Comparison of ENCODE assay signal across 25 cellular contexts in the genomic region with DNA sequence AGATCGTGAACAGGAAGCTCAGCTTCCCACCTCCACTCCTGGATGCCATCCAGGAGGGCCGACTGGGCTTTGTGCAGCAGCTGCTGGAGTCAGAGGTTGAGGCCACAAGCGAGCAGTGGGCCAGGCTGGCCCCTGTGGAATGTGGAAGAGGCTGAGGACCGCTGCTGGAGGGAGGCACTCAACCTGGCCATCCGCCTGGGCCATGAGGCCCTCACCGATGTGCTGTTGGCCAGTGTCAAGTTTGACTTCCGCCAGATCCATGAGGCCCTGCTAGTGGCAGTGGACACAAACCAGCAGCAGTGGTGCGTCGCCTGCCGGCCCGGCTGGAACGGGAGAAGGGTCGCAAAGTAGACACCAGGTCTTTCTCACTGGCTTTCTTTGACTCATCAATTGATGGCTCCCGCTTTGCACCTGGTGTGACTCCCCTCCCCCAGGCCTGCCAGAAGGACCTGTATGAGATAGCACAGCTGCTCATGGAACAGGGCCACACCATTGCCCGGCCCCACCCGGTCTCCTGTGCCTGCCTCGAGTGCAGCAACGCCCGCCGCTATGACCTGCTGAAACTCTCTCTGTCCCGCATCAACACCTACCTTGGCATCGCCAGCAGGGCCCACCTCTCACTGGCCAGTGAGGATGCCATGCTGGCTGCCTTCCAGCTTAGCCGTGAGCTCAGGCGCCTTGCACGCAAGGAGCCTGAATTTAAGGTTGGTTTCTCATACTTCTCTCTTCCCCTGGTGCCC. TPM values are rescaled to one million over a fixed set of nuclear protein-coding genes. Genes with fewer than 3 reads are reported as not detected.
DNase-seq lines count a peak whose midpoint lies in the region; ATAC-seq and TF ChIP-seq lines count a peak whose summit lies in the region.
"Had no signal": no experiment of that assay in that cellular context is flagged by ENCODE, and none has a peak within 500 bp of the region (broad histone marks: within the 10 kb centered on the region; RNA-seq: fewer than 3 reads in every experiment).

No MANE protein-coding gene starts in this region.

- H3K4me1 ChIP-seq in trophoblast cell (ENCODE audit: control insufficient read depth in 1 of 2, insufficient read depth in 2 of 2, low read length in 2 of 2), result peaks cover 20 to 29% of the 10 kb centered on the region in 2 experiments
- H3K4me1 ChIP-seq: body of pancreas, Peyer's patch had no signal

- H3K4me2 ChIP-seq in trophoblast cell (ENCODE audit: low read length), result no peak overlapping the region

- peaks cover 4% of the 10 kb centered on the region for H3K9me3 ChIP-seq in trophoblast cell (ENCODE audit: insufficient read depth, low read depth, low read length)
- H3K9me3 ChIP-seq: body of pancreas, esophagus squamous epithelium, Peyer's patch had no signal

- H2AK5ac ChIP-seq in trophoblast cell (ENCODE audit: low read length), result peak overlapping the region; percentile 44

- no peak overlapping the region for H3K9ac ChIP-seq in trophoblast cell (ENCODE audit: low read length)

- no peak overlapping the region for H3K18ac ChIP-seq in trophoblast cell (ENCODE audit: low read length)

- peaks cover 17% of the 10 kb centered on the region for H3K79me1 ChIP-seq in trophoblast cell (ENCODE audit: low read length)

- no peaks in the 10 kb centered on the region for H3K36me3 ChIP-seq in trophoblast cell (ENCODE audit: control insufficient read depth in 1 of 2, insufficient read depth in 2 of 2, low read length in 2 of 2)
- H3K36me3 ChIP-seq: esophagus squamous epithelium, heart left ventricle, Peyer's patch had no signal

- no peaks in the 10 kb centered on the region for H3K36me3 Mint-ChIP-seq in HFFc6 (ENCODE audit: low read depth)
- H3K36me3 Mint-ChIP-seq: activated naive CD4-positive, alpha-beta T cell treated with anti-CD3 and anti-CD28 coated beads, Interleukin-2, amount 50 U/mL, for 24 hours; immature natural killer cell had no signal

- H2BK120ac ChIP-seq in trophoblast cell (ENCODE audit: insufficient read depth, low read length, poor library complexity), result peak overlapping the region; percentile 44

- peaks cover 24% of the 10 kb centered on the region for H3K4me1 Mint-ChIP-seq in HFFc6 (ENCODE audit: low read depth)

- no peak overlapping the region for H3K4me3 ChIP-seq in trophoblast cell (ENCODE audit: low read depth, low read length)
- H3K4me3 ChIP-seq: body of pancreas, esophagus squamous epithelium, heart left ventricle, Peyer's patch had no signal

- no peak overlapping the region for H3K4ac ChIP-seq in trophoblast cell (ENCODE audit: low read depth, low read length)

- no peaks in the 10 kb centered on the region for H3K79me2 ChIP-seq in trophoblast cell (ENCODE audit: control insufficient read depth, insufficient read depth, low read length, poor library complexity)

- H2AFZ ChIP-seq in trophoblast cell (ENCODE audit: insufficient read depth, low read length, poor library complexity), result no peak overlapping the region

- peak overlapping the region; percentile 11 for H3K27ac ChIP-seq in trophoblast cell (ENCODE audit: low read depth, low read length)
- H3K27ac ChIP-seq: body of pancreas, esophagus squamous epithelium, heart left ventricle, Peyer's patch had no signal

- no peak overlapping the region for H3K23ac ChIP-seq in trophoblast cell (ENCODE audit: low read length)

- no peak for TF ChIP-seq CTCF in HFFc6 (IDR thresholded peaks at IDR 0.05)

- H4K91ac ChIP-seq in trophoblast cell (ENCODE audit: low read depth, low read length), result peak overlapping the region; percentile 79

- H2BK5ac ChIP-seq in trophoblast cell (ENCODE audit: low read depth, low read length, poor library complexity), result no peak overlapping the region

- no peak overlapping the region for H4K12ac ChIP-seq in trophoblast cell (ENCODE audit: low read depth, low read length)

- H3K14ac ChIP-seq in trophoblast cell (ENCODE audit: low read length), result peak overlapping the region; percentile 19

- no peak for ATAC-seq in GM19324 (IDR thresholded peaks at IDR 0.05; ENCODE audit: low FRiP score, unreplicated experiment)
- ATAC-seq: body of pancreas; HCT116; stimulated activated naive CD8-positive, alpha-beta T cell treated with anti-CD3 and anti-CD28 coated beads, Interleukin-15, Interleukin-2, amounts not matched to agents 100 U/mL and 50 U/mL, for 24 hours had no signal

- H3K27me3 ChIP-seq in trophoblast cell (ENCODE audit: insufficient read depth, low read length), result no peaks in the 10 kb centered on the region
- H3K27me3 ChIP-seq: body of pancreas, heart left ventricle, Peyer's patch had no signal

- peak; percentile 56 for DNase-seq in NCI-H2029 (lab: John Stamatoyannopoulos, UW)
- no peak for DNase-seq in NCI-H2029 treated with DMSO at 0.1 percent for 48 hours (lab: John Stamatoyannopoulos, UW)
- DNase-seq in SHP77 (lab: John Stamatoyannopoulos, UW), result peak; percentile 40 to 57
- peak; percentile 24 for DNase-seq in iris pigment epithelial cell (ENCODE audit: low read depth)
- DNase-seq in trophoblast cell, result no peak
- DNase-seq in NCI-H524 (lab: John Stamatoyannopoulos, UW), result no peak
- no peak for DNase-seq in HFFc6
- DNase-seq: activated T-cell treated with anti-CD3 and anti-CD28 coated beads, Interleukin-2, amount 50 U/mL, for 1 hour; body of pancreas; EL; esophagus squamous epithelium; heart left ventricle; immature natural killer cell; NCI-H146; NCI-H774; stimulated activated CD4-positive, alpha-beta T cell treated with anti-CD3 and anti-CD28 coated beads, Interleukin-15, amount 100 ng/mL, for 24 hours; stimulated activated naive CD8-positive, alpha-beta T cell treated with anti-CD3 and anti-CD28 coated beads, Interleukin-15, Interleukin-2, amounts not matched to agents 100 U/mL and 50 U/mL, for 24 hours had no signal

- no peak overlapping the region for H3K4me3 Mint-ChIP-seq in HFFc6
- H3K4me3 Mint-ChIP-seq: activated naive CD4-positive, alpha-beta T cell treated with anti-CD3 and anti-CD28 coated beads, Interleukin-2, amount 50 U/mL, for 24 hours; immature natural killer cell had no signal

- H3K27ac Mint-ChIP-seq in HFFc6, result no peak overlapping the region
- H3K27ac Mint-ChIP-seq: activated naive CD4-positive, alpha-beta T cell treated with anti-CD3 and anti-CD28 coated beads, Interleukin-2, amount 50 U/mL, for 24 hours; immature natural killer cell had no signal

- no peaks in the 10 kb centered on the region for H3K9me3 Mint-ChIP-seq in HFFc6
- H3K9me3 Mint-ChIP-seq: activated naive CD4-positive, alpha-beta T cell treated with anti-CD3 and anti-CD28 coated beads, Interleukin-2, amount 50 U/mL, for 24 hours; immature natural killer cell had no signal

- no peak overlapping the region for H4K8ac ChIP-seq in trophoblast cell (ENCODE audit: low read depth, low read length)

- peaks cover 15% of the 10 kb centered on the region for H3K27me3 Mint-ChIP-seq in HFFc6 (ENCODE audit: insufficient read depth)
- H3K27me3 Mint-ChIP-seq: activated naive CD4-positive, alpha-beta T cell treated with anti-CD3 and anti-CD28 coated beads, Interleukin-2, amount 50 U/mL, for 24 hours had no signal

- WGBS in trophoblast cell (ENCODE audit: extremely low coverage, insufficient coverage, insufficient read length), result no CpG with 5 or more reads among the region's 25 CpGs

- H2BK12ac ChIP-seq in trophoblast cell (ENCODE audit: low read length), result peak overlapping the region; percentile 51

RNA-seq across cellular contexts. Expression of a gene that starts 24.9 kb away (rescaled TPM):
- polyA plus RNA-seq in trophoblast cell (2013), result 0.59 and 0.65 TPM in 2 replicates
- total RNA-seq in HFFc6 (2021; fragmentation: NEBNext Ultra II Directional; extraction: Animal tissue kit (Norgen Biotek cat#: 25700)), result not detected
- total RNA-seq: A673, body of pancreas, lung microvascular endothelial cell, Peyer's patch, urinary bladder had no signal
- polyA plus RNA-seq: immature natural killer cell, neural cell had no signal

RNA-seq across cellular contexts. Expression of a gene that starts 28.0 kb away (rescaled TPM):
- not detected in 2 replicates for polyA plus RNA-seq in trophoblast cell (2013)
- not detected for total RNA-seq in HFFc6 (2021; fragmentation: NEBNext Ultra II Directional; extraction: Animal tissue kit (Norgen Biotek cat#: 25700))
- total RNA-seq: A673, body of pancreas, esophagus squamous epithelium, lung microvascular endothelial cell, Peyer's patch, urinary bladder had no signal
- polyA plus RNA-seq: heart left ventricle, immature natural killer cell, neural cell, urinary bladder had no signal

RNA-seq across cellular contexts. Expression of a gene that starts 54.3 kb away (rescaled TPM):
- polyA plus RNA-seq in trophoblast cell (2013), result 0.63 and 0.72 TPM in 2 replicates
- total RNA-seq in HFFc6 (2021; fragmentation: NEBNext Ultra II Directional; extraction: Animal tissue kit (Norgen Biotek cat#: 25700)), result under 1 TPM; 0.23 to 0.57 (median 0.38) TPM

Comparison
In these comparisons a context has a peak if more than half of its experiments do, and no peak if none do; other contexts are left out.
1. DNase-seq: peak in NCI-H2029 (single experiment), SHP77 (2 of 2) and iris pigment epithelial cell (single experiment); none in NCI-H2029 treated with DMSO at 0.1 percent for 48 hours (single experiment), trophoblast cell (0 of 2), NCI-H524 (0 of 2) and HFFc6 (single experiment).